9 cellular contexts compared by ENCODE assay signal in the genomic region with DNA sequence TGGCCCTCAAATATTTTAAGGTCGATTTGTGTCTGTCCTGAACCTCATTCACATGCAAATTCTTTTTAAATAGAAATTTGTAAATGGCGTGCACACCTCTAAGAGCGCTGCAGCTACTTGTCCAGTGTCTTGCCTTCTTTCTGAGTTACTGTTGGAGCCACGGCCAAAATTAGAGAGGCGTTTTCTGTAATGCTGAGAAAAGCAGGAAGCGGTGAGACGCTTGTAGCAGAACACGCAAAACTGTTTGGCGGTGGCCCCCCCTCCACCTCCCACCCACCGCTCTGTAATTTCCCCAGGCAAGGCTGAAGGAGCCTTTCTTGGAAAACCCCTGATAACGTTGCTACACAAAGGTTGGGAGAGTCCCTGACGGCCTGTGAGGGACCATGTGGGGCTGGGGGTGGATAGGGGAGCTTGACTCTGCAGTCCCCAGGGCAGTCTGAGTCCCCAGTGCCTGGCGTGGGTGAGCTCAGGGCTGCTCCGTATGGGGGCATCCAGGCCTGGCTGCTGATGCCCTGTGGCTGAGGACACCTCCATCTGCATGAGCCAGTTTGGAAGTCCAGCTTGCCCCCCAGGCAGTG.
A peak's percentile ranks its signal among the peaks of the same experiment; 100 is the strongest.
DNase-seq lines count a peak whose midpoint lies in the region; ATAC-seq lines count a peak whose summit lies in the region.
"Had no signal": no experiment of that assay in that cellular context is flagged by ENCODE, and none has a peak within 500 bp of the region (broad histone marks: within the 10 kb centered on the region; RNA-seq: fewer than 3 reads in every experiment).

No MANE protein-coding gene starts in this region.

- H3K27ac Mint-ChIP-seq in naive thymus-derived CD8-positive, alpha-beta T cell: peak overlapping the region in 7 of 10 donors; percentile 15 to 83 (median 61)

- POLR2A ChIA-PET in naive thymus-derived CD8-positive, alpha-beta T cell (lab: Charles Lee): interaction anchor here (0.6 kb wide), 1 partner anchor 411 kb away, joined by 3 read pairs; no protein-coding TSS in a partner anchor

- H3K27me3 Mint-ChIP-seq in naive thymus-derived CD8-positive, alpha-beta T cell: peaks cover 0 to 2% (median 0%) of the 10 kb centered on the region in 5 donors

- no peak overlapping the region for H3K27ac ChIP-seq in caudate nucleus (ENCODE audit: low read depth, low read length)
- H3K27ac ChIP-seq: epithelial cell of prostate had no signal

- peak overlapping the region; percentile 47 to 78 (median 62) for H3K4me3 Mint-ChIP-seq in naive thymus-derived CD8-positive, alpha-beta T cell

- H3K4me1 Mint-ChIP-seq in naive thymus-derived CD8-positive, alpha-beta T cell: peaks cover 4 to 23% (median 18%) of the 10 kb centered on the region in 4 donors

- DNase-seq in activated CD4-positive, alpha-beta T cell treated with anti-CD3 and anti-CD28 coated beads, Interleukin-2, amount 50 U/mL, for 24 hours (ENCODE audit: low read depth in 1 of 2, low spot score in 1 of 2): peak; percentile 54 to 75
- DNase-seq in naive thymus-derived CD8-positive, alpha-beta T cell: peak in 9 of 10 donors; percentile 20 to 70 (median 44)
- no peak for DNase-seq in NCI-H345 treated with DMSO at 0.1 percent for 48 hours (lab: John Stamatoyannopoulos, UW; ENCODE audit: unreplicated experiment)
- no peak for DNase-seq in left lobe of liver (ENCODE audit: low spot score)
- DNase-seq in NCI-H1105 treated with DMSO at 0.1 percent for 48 hours (lab: John Stamatoyannopoulos, UW): no peak
- no peak for DNase-seq in caudate nucleus (lab: John Stamatoyannopoulos, UW)

- ATAC-seq in GM18868 (IDR thresholded peaks at IDR 0.05; ENCODE audit: unreplicated experiment) (peak; percentile 80), HG02884 (IDR thresholded peaks at IDR 0.05; ENCODE audit: unreplicated experiment) (peak; percentile 79), left lobe of liver (no peak)
- ATAC-seq in naive thymus-derived CD8-positive, alpha-beta T cell: peak; percentile 91 to 98

- no peaks in the 10 kb centered on the region for H3K9me3 Mint-ChIP-seq in naive thymus-derived CD8-positive, alpha-beta T cell

- H3K36me3 Mint-ChIP-seq in naive thymus-derived CD8-positive, alpha-beta T cell: no peaks in the 10 kb centered on the region

Comparison
In these comparisons a context has a peak if more than half of its experiments do, and no peak if none do; other contexts are left out.
1. DNase-seq: peak in activated CD4-positive, alpha-beta T cell treated with anti-CD3 and anti-CD28 coated beads, Interleukin-2, amount 50 U/mL, for 24 hours (2 of 2) and naive thymus-derived CD8-positive, alpha-beta T cell (9 of 10); none in NCI-H345 treated with DMSO at 0.1 percent for 48 hours (single experiment), left lobe of liver (single experiment), NCI-H1105 treated with DMSO at 0.1 percent for 48 hours (single experiment) and caudate nucleus (0 of 61).